Comparison of ENCODE assay signal across 17 cellular contexts in the genomic region with DNA sequence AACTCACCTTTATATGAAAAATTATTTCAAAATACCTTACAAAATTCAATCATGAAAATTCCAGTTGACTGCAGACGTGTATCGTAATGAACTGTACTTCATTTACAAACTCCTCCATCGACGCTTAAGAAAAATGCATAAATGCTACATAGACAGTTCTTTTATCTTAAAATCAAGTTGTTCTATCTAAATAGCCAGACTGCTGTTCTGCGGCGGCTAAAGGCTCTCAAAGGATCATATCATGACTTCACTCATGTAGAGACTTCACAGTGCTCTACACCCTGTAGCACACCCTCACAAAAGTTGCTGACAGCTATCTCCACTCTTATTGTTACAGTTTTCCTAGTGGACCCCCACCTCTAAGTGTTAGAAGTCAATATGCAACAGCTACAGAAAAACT. TPM values are rescaled to one million over a fixed set of nuclear protein-coding genes. Genes with fewer than 3 reads are reported as not detected.
"Had no signal": no experiment of that assay in that cellular context is flagged by ENCODE, and none has a peak within 500 bp of the region (broad histone marks: within the 10 kb centered on the region; RNA-seq: fewer than 3 reads in every experiment).

No MANE protein-coding gene starts in this region.

- DNase-seq: activated CD4-positive, CD25-positive, alpha-beta regulatory T cell treated with anti-CD3 and anti-CD28 coated beads, Interleukin-2, amount 50 U/mL, for 72 hours; activated CD8-positive, alpha-beta memory T cell treated with anti-CD3 and anti-CD28 coated beads, Interleukin-2, amount 50 U/mL, for 48 hours; activated naive CD4-positive, alpha-beta T cell; activated T-cell treated with anti-CD3 and anti-CD28 coated beads, Interleukin-2, amount 50 U/mL, for 4 hours; foreskin fibroblast; heart right ventricle; islet precursor cell; left cardiac atrium; mesendoderm; mucosa of descending colon; psoas muscle; stimulated activated CD4-positive, alpha-beta T cell treated with anti-CD3 and anti-CD28 coated beads, Interleukin-4, amount 100 ng/mL, for 24 hours; stimulated activated naive CD4-positive, alpha-beta T cell treated with Interleukin-2 at 50 U/mL for 16 hours; upper lobe of right lung had no signal

- H3K27ac Mint-ChIP-seq: activated T-helper 2 cell treated with anti-CD3 and anti-CD28 coated beads, Interferon-gamma antibody, Interleukin-2, Interleukin-4, amounts not matched to agents 10 μg/mL and 5 μg/mL and 100 μg/mL, durations not matched to agents 14 hours and 24 hours and 36 hours had no signal

- H3K9me3 Mint-ChIP-seq: activated T-cell treated with anti-CD3 and anti-CD28 coated beads, Interleukin-2, amount 50 U/mL, for 4 hours; activated T-helper 2 cell treated with anti-CD3 and anti-CD28 coated beads, Interferon-gamma antibody, Interleukin-2, Interleukin-4, amounts not matched to agents 10 μg/mL and 5 μg/mL and 100 μg/mL, durations not matched to agents 14 hours and 24 hours and 36 hours had no signal

- H3K4me3 Mint-ChIP-seq: activated T-cell treated with anti-CD3 and anti-CD28 coated beads, Interleukin-2, amount 50 U/mL, for 4 hours had no signal

RNA-seq across cellular contexts. Expression of a gene that starts 50.5 kb away (rescaled TPM):
- total RNA-seq: activated T-cell treated with anti-CD3 and anti-CD28 coated beads, Interleukin-2, amount 50 U/mL, for 4 hours; activated T-helper 2 cell treated with anti-CD3 and anti-CD28 coated beads, Interferon-gamma antibody, Interleukin-2, Interleukin-4, amounts not matched to agents 10 μg/mL and 5 μg/mL and 100 μg/mL, durations not matched to agents 14 hours and 24 hours and 36 hours; epithelial cell of proximal tubule; T-helper 2 cell treated with Interferon-gamma antibody and Interleukin-4, amounts not matched to agents 100 ng/mL and 5 ng/mL, for 36 hours had no signal
